ENCODE assay signal across 29 cellular contexts in genomic region chr19:36172852-36173251, GRCh38. TPM values are rescaled to one million over a fixed set of nuclear protein-coding genes. Genes with fewer than 3 reads are reported as not detected.
"Had no signal": no experiment of that assay in that cellular context is flagged by ENCODE, and none has a peak within 500 bp of the region (broad histone marks: within the 10 kb centered on the region; RNA-seq: fewer than 3 reads in every experiment).

No MANE protein-coding gene starts in this region.

- DNase-seq: naive thymus-derived CD8-positive, alpha-beta T cell; nephron progenitor cell; nucleus accumbens; pancreas; psoas muscle; right cardiac atrium; right lobe of liver; sigmoid colon; small intestine; stimulated activated CD4-positive, alpha-beta T cell treated with anti-CD3 and anti-CD28 coated beads, Interleukin-12 subunit alpha, Interleukin-12 subunit beta, amount 100 ng/mL, for 4 hours; stimulated activated CD4-positive, alpha-beta T cell treated with anti-CD3 and anti-CD28 coated beads, Interleukin-1b, Interleukin-23, amount 100 ng/mL, for 48 hours; stimulated activated CD4-positive, alpha-beta T cell treated with anti-CD3 and anti-CD28 coated beads, Interleukin-4, amount 100 ng/mL, for 1 hour; stimulated activated CD4-positive, alpha-beta T cell treated with anti-CD3 and anti-CD28 coated beads, Interleukin-4, amount 100 ng/mL, for 4 hours; stimulated activated CD8-positive, alpha-beta memory T cell treated with anti-CD3 and anti-CD28 coated beads, Interleukin-4, amount 100 ng/mL, for 48 hours; stimulated activated naive CD4-positive, alpha-beta T cell; stimulated activated naive CD8-positive, alpha-beta T cell treated with anti-CD3 and anti-CD28 coated beads, Interleukin-15, amount 100 ng/mL, for 72 hours; stimulated activated naive CD8-positive, alpha-beta T cell treated with anti-CD3 and anti-CD28 coated beads, Interleukin-15, Interleukin-2, amounts not matched to agents 100 U/mL and 50 U/mL, for 24 hours; substantia nigra; testis; tibial artery; transverse colon; upper lobe of right lung; uterus had no signal

- H3K27ac ChIP-seq: neutrophil, pancreas, psoas muscle, right lobe of liver, sigmoid colon, suprapubic skin, testis, tibial artery, transverse colon, upper lobe of right lung, uterus had no signal

RNA-seq across cellular contexts. Expression of gene COX7A1, which starts 20.6 kb away (rescaled TPM):
- total RNA-seq: naive thymus-derived CD8-positive, alpha-beta T cell; natural killer cell treated with Interleukin-12 subunit alpha and Interleukin-12 subunit beta and Interleukin-15 and Interleukin-18, amount 100 ng/mL, for 72 hours; neural crest cell; osteocyte; progenitor cell of endocrine pancreas had no signal
